Comparison of ENCODE assay signal across 17 cellular contexts in the genomic region with DNA sequence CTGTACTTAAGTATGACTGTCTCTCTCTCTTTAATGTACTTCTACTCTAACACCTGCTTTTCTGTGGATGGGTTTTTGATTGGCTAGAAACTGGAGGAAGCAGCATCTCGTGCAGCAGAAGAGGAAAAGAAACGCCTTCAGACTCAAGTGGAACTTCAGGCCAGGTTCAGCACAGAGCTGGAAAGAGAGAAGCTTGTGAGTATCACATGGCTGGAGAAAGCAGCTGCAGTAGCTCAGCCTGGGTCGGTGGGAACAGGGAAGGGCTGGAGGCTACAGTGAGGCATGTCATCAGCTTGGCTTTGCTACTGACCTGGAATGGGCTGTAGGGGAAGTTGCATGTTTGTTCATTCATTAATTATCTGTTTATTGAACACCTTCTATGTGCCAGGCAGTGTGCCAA.
DNase-seq lines count a peak whose midpoint lies in the region; ATAC-seq and TF ChIP-seq lines count a peak whose summit lies in the region.
"Had no signal": no experiment of that assay in that cellular context is flagged by ENCODE, and none has a peak within 500 bp of the region (broad histone marks: within the 10 kb centered on the region; RNA-seq: fewer than 3 reads in every experiment).

No MANE protein-coding gene starts in this region.

- H2BK15ac ChIP-seq in mesenchymal stem cell (ENCODE audit: low read depth, poor library complexity, severe bottlenecking): no peak overlapping the region

- H3K27me3 ChIP-seq in right atrium auricular region: no peaks in the 10 kb centered on the region
- H3K27me3 ChIP-seq in mesenchymal stem cell (ENCODE audit: control insufficient read depth in 1 of 2, insufficient read depth in 1 of 2, low read length in 2 of 2): no peaks in the 10 kb centered on the region
- H3K27me3 ChIP-seq in upper lobe of right lung: no peaks in the 10 kb centered on the region
- H3K27me3 ChIP-seq: SJCRH30, tibial artery had no signal

- H3K14ac ChIP-seq in mesenchymal stem cell (ENCODE audit: low read length in 2 of 2): no peak overlapping the region

- H3K27ac ChIP-seq in right atrium auricular region (no peak overlapping the region), caudate nucleus (ENCODE audit: low read depth, low read length) (peak overlapping the region; percentile 6), mesenchymal stem cell (ENCODE audit: low read length, poor library complexity, severe bottlenecking) (peak overlapping the region; percentile 54), upper lobe of right lung (peak overlapping the region; percentile 0)
- H3K27ac ChIP-seq: SJCRH30, tibial artery, VCaP had no signal

- H3K27ac Mint-ChIP-seq in stimulated activated effector memory CD8-positive, alpha-beta T cell treated with anti-CD3 and anti-CD28 coated beads, Interleukin-12 subunit alpha, Interleukin-12 subunit beta, amount 100 ng/mL, for 72 hours: no peak overlapping the region
- H3K27ac Mint-ChIP-seq: nephron had no signal

- TF ChIP-seq CTCF in right atrium auricular region (IDR thresholded peaks at IDR 0.05): no peak
- no peak for TF ChIP-seq CTCF in upper lobe of right lung (IDR thresholded peaks at IDR 0.05)

- H3K4me1 ChIP-seq in right atrium auricular region: peaks cover 0 to 9% of the 10 kb centered on the region in 2 donors
- H3K4me1 ChIP-seq in mesenchymal stem cell (ENCODE audit: control insufficient read depth, insufficient read depth, low read depth, low read length): peaks cover 2% of the 10 kb centered on the region
- H3K4me1 ChIP-seq in upper lobe of right lung: peaks cover 33% of the 10 kb centered on the region
- H3K4me1 ChIP-seq: SJCRH30 had no signal

- no peak overlapping the region for H3K4ac ChIP-seq in mesenchymal stem cell (ENCODE audit: low read depth in 1 of 2, low read length in 2 of 2)

- no peak overlapping the region for H2BK12ac ChIP-seq in mesenchymal stem cell (ENCODE audit: low read length in 2 of 2)

- H3K4me3 Mint-ChIP-seq in stimulated activated effector memory CD8-positive, alpha-beta T cell treated with anti-CD3 and anti-CD28 coated beads, Interleukin-12 subunit alpha, Interleukin-12 subunit beta, amount 100 ng/mL, for 72 hours: no peak overlapping the region
- H3K4me3 Mint-ChIP-seq: nephron had no signal

- no peak overlapping the region for H3K23ac ChIP-seq in mesenchymal stem cell (ENCODE audit: low read length in 2 of 2)

- peaks cover 77% of the 10 kb centered on the region for H3K36me3 ChIP-seq in right atrium auricular region
- peaks cover 23 to 89% of the 10 kb centered on the region in 2 experiments for H3K36me3 ChIP-seq in mesenchymal stem cell (ENCODE audit: control insufficient read depth in 1 of 2, insufficient read depth in 2 of 2, low read depth in 1 of 2, low read length in 2 of 2)
- peaks cover 76% of the 10 kb centered on the region for H3K36me3 ChIP-seq in upper lobe of right lung

- ATAC-seq in Right ventricle myocardium superior (ENCODE audit: poor library complexity) (peak; percentile 29), upper lobe of right lung (peak; percentile 90), HG03280 (IDR thresholded peaks at IDR 0.05; ENCODE audit: unreplicated experiment) (no peak)
- no peak for ATAC-seq in stimulated activated effector memory CD8-positive, alpha-beta T cell treated with anti-CD3 and anti-CD28 coated beads, Interleukin-12 subunit alpha, Interleukin-12 subunit beta, amount 100 ng/mL, for 72 hours

- no peak overlapping the region for H2BK5ac ChIP-seq in mesenchymal stem cell (ENCODE audit: low read depth, low read length, poor library complexity, severe bottlenecking)

- H4K91ac ChIP-seq in mesenchymal stem cell (ENCODE audit: low read length): no peak overlapping the region

- intact Hi-C loops in Right ventricle myocardium superior (cut with DNase I): no loop called here
- intact Hi-C loops in upper lobe of right lung (cut with DNase I): no loop called here

- peak overlapping the region in 1 of 2 experiments; percentile 55 for H3K18ac ChIP-seq in mesenchymal stem cell (ENCODE audit: low read depth in 1 of 2, low read length in 2 of 2)

- H2AK5ac ChIP-seq in mesenchymal stem cell (ENCODE audit: low read length, severe bottlenecking): peak overlapping the region; percentile 94

- peaks cover 6% of the 10 kb centered on the region for H3K9me3 Mint-ChIP-seq in stimulated activated effector memory CD8-positive, alpha-beta T cell treated with anti-CD3 and anti-CD28 coated beads, Interleukin-12 subunit alpha, Interleukin-12 subunit beta, amount 100 ng/mL, for 72 hours

- H3K9ac ChIP-seq in mesenchymal stem cell (ENCODE audit: low read length): no peak overlapping the region

- no peak overlapping the region for H3K4me2 ChIP-seq in mesenchymal stem cell (ENCODE audit: low read length, poor library complexity, severe bottlenecking)
- H3K4me2 ChIP-seq: smooth muscle cell had no signal

- no peak overlapping the region for H2AFZ ChIP-seq in mesenchymal stem cell (ENCODE audit: low read depth, low read length)

- peaks cover 27% of the 10 kb centered on the region for H3K79me1 ChIP-seq in mesenchymal stem cell (replicated peaks; ENCODE audit: low read length, poor library complexity, severe bottlenecking)

- WGBS in mesenchymal stem cell: 48% methylated on average over 3 of the region's 3 CpGs

- peaks cover 31% of the 10 kb centered on the region for H3K36me3 Mint-ChIP-seq in stimulated activated effector memory CD8-positive, alpha-beta T cell treated with anti-CD3 and anti-CD28 coated beads, Interleukin-12 subunit alpha, Interleukin-12 subunit beta, amount 100 ng/mL, for 72 hours

- H2BK120ac ChIP-seq in mesenchymal stem cell (ENCODE audit: low read depth, low read length): no peak overlapping the region

- peak overlapping the region; percentile 37 for H4K8ac ChIP-seq in mesenchymal stem cell (ENCODE audit: low read length)

- H3K9me3 ChIP-seq in right atrium auricular region (peaks cover 0 to 14% of the 10 kb centered on the region in 2 donors), mesenchymal stem cell (ENCODE audit: control insufficient read depth, low read length) (peaks cover 8% of the 10 kb centered on the region), upper lobe of right lung (no peaks in the 10 kb centered on the region)
- H3K9me3 ChIP-seq: tibial artery had no signal

- DNase-seq in Right ventricle myocardium superior (no peak), right atrium auricular region (ENCODE audit: low spot score) (no peak), caudate nucleus (lab: John Stamatoyannopoulos, UW) (peak in 3 of 61 donors; percentile 5 to 21 (median 11)), mesenchymal stem cell (peak; percentile 77), upper lobe of right lung (no peak), UCSD-AML1 (lab: John Stamatoyannopoulos, UW; ENCODE audit: unreplicated experiment) (no peak)
- no peak for DNase-seq in stimulated activated effector memory CD8-positive, alpha-beta T cell treated with anti-CD3 and anti-CD28 coated beads, Interleukin-12 subunit alpha, Interleukin-12 subunit beta, amount 100 ng/mL, for 72 hours (ENCODE audit: low spot score in 2 of 2)
- DNase-seq: ACHN, activated T-cell treated with anti-CD3 and anti-CD28 coated beads for 4 hours, NCI-H1436, NCI-H526 treated with DMSO at 0.1 percent for 48 hours had no signal

- H3K4me3 ChIP-seq in right atrium auricular region (no peak overlapping the region), mesenchymal stem cell (ENCODE audit: insufficient read depth in 1 of 2, low read depth in 1 of 2, low read length in 2 of 2) (no peak overlapping the region), upper lobe of right lung (no peak overlapping the region)
- H3K4me3 ChIP-seq: SJCRH30, smooth muscle cell, tibial artery had no signal

- H3K4me1 Mint-ChIP-seq in stimulated activated effector memory CD8-positive, alpha-beta T cell treated with anti-CD3 and anti-CD28 coated beads, Interleukin-12 subunit alpha, Interleukin-12 subunit beta, amount 100 ng/mL, for 72 hours: no peaks in the 10 kb centered on the region

Comparison
In these comparisons a context has a peak if more than half of its experiments do, and no peak if none do; other contexts are left out.
1. ATAC-seq: peak in Right ventricle myocardium superior (single experiment) and upper lobe of right lung (single experiment); none in HG03280 (single experiment) and stimulated activated effector memory CD8-positive, alpha-beta T cell treated with anti-CD3 and anti-CD28 coated beads, Interleukin-12 subunit alpha, Interleukin-12 subunit beta, amount 100 ng/mL, for 72 hours (single experiment).
2. H3K27ac ChIP-seq: peak in caudate nucleus (single experiment), mesenchymal stem cell (single experiment) and upper lobe of right lung (single experiment); none in right atrium auricular region (0 of 2).